8 cellular contexts compared by ENCODE assay signal in the genomic region with DNA sequence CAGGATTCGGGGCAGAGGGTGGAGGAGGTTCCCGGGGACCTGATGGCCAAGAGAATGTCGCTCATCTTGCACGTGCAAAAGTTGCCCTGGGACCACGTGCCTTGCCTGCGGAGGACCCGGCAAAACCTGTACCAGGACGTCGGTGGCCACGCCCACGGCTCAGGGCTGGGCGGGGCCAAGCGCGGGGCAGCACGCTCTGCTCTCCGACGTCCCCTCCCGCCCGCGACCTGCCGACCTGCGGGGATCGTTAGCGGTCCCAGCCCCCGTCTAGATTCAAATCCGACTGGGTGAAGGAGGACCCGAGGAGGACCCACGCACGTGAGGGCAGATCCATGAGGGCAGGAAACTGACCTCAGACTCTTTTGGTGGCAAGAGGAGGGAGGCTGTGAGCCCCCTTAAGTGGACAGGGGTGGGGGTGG. TPM values are rescaled to one million over a fixed set of nuclear protein-coding genes. Genes with fewer than 3 reads are reported as not detected.
A peak's percentile ranks its signal among the peaks of the same experiment; 100 is the strongest.
DNase-seq lines count a peak whose midpoint lies in the region; FAIRE-seq and TF ChIP-seq lines count a peak whose summit lies in the region.
"Had no signal": no experiment of that assay in that cellular context is flagged by ENCODE, and none has a peak within 500 bp of the region (broad histone marks: within the 10 kb centered on the region; RNA-seq: fewer than 3 reads in every experiment).

A gene with protein sequence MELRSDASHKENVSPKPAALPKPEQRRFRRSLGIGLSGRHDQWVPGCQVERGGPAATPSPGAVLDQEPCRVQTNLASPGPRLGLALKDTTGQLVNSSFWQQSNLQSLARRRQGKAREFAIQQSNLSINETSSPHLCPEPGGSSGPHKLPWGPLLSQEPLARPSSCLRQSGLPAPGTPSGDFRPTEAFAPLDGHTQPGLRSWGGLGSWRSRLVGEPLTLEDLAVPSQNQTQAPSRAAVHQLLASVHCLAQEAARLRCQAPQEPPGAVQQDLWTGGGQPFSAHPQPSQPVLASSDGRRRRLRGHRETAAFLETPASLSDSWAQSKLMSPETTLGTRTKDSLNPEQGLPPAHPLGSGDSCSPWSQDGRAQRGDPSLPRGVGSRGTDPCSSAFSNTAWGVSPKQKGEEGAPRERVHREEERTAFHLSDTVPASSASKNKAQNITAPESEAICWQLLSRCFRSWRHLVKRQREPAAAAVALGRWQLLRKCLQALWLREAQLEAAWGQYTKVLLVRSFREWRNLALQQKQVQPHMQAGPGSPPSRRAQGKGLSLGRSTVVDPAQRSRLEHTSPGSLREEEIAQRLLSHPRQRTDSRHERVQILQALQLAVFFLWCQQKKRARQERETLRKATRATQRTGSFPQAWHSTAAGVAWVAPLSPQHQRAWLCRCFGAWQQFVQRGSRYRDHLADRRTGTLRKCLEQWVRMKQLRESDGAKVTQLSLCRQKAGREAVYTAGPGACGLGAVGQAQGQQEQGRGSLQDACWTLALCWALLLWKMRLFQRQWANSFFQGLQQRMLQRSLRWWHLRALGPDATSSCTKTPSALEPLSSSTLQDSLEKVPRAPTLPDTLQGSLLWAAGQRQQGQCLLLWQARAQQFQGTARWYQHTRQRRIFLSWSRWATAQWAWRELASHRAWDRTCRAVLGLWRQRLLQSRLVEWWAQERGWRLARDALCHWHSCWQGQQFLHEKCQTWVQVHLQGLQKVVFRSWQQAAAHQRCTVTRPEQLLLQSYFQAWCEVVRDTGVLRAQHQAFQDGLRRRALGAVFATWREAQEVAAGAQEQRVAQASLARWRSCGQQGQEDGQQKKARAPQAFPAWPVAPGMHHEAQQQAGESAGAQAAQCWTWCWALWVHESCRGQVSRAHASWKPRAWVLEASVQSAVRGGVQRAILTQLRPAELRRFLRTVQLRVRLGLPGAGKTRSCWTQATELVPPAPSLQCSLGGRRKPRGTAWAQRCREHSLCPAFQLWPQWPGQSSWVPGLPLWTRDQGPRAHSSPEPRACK (N-terminal part only) (plus strand): TSS at position 206 of the 419 bp plus-strand sequence. CDS start 2,208 bp downstream, outside the sequence.

- H3K79me2 ChIP-seq in GM23248 (ENCODE audit: insufficient read depth) = no peaks in the 10 kb centered on the region

- H4K20me1 ChIP-seq in GM23248 (ENCODE audit: insufficient read depth) = no peaks in the 10 kb centered on the region

- no peak within 1 kb of the TSS for H2AFZ ChIP-seq in GM23248

- no peaks in the 10 kb centered on the region for H3K9me3 Mint-ChIP-seq in activated CD4-positive, alpha-beta T cell treated with anti-CD3 and anti-CD28 coated beads, Interleukin-2, amount 10 ng/mL, durations not matched to agents 7 days and 5 days

- H3K9ac ChIP-seq in GM23248 = no peak within 1 kb of the TSS

- H3K27me3 Mint-ChIP-seq in activated CD4-positive, alpha-beta T cell treated with anti-CD3 and anti-CD28 coated beads, Interleukin-2, amount 10 ng/mL, durations not matched to agents 7 days and 5 days = peaks cover 25% of the 10 kb centered on the region

- no peak for FAIRE-seq in D721Med (lab: Jason Lieb, UNC)
- FAIRE-seq: GM18507 had no signal

- no peak within 1 kb of the TSS for H3K4me3 ChIP-seq in GM23248

- H3K27me3 ChIP-seq in GM23248 (replicated peaks; ENCODE audit: insufficient read depth) = peaks cover 5% of the 10 kb centered on the region

- 14 to 20% methylated on average over 24 to 25 of the region's 29 CpGs for WGBS in GM23248 (ENCODE audit: low coverage in 1 of 2, low lambda C conversion rate in 2 of 2, missing lambda C conversion rate in 2 of 2), 2 experiments

- H3K4me2 ChIP-seq in GM23248 (ENCODE audit: unreplicated experiment) = no peak within 1 kb of the TSS

- POLR2A ChIA-PET in HEK293T (lab: Yijun Ruan, JAX) = no interaction called here
- POLR2A ChIA-PET in activated CD4-positive, alpha-beta T cell treated with anti-CD3 and anti-CD28 coated beads, Interleukin-2, amount 10 ng/mL, durations not matched to agents 7 days and 5 days (lab: Charles Lee) = no interaction called here

- no peak within 1 kb of the TSS for H3K4me3 Mint-ChIP-seq in activated CD4-positive, alpha-beta T cell treated with anti-CD3 and anti-CD28 coated beads, Interleukin-2, amount 10 ng/mL, durations not matched to agents 7 days and 5 days

- H3K27ac Mint-ChIP-seq in activated CD4-positive, alpha-beta T cell treated with anti-CD3 and anti-CD28 coated beads, Interleukin-2, amount 10 ng/mL, durations not matched to agents 7 days and 5 days = no peak within 1 kb of the TSS

- peaks cover 6% of the 10 kb centered on the region for H3K4me1 Mint-ChIP-seq in activated CD4-positive, alpha-beta T cell treated with anti-CD3 and anti-CD28 coated beads, Interleukin-2, amount 10 ng/mL, durations not matched to agents 7 days and 5 days

- H3K4me1 ChIP-seq in GM23248 (ENCODE audit: insufficient read depth) = no peaks in the 10 kb centered on the region

- peak; percentile 79 for DNase-seq in HEK293T (ENCODE audit: extremely low spot score)
- peak; percentile 29 for DNase-seq in activated CD4-positive, alpha-beta T cell treated with anti-CD3 and anti-CD28 coated beads, Interleukin-2, amount 10 ng/mL, durations not matched to agents 7 days and 5 days
- DNase-seq in germinal center (ENCODE audit: low spot score) = peak; percentile 52
- DNase-seq in stimulated activated CD4-positive, alpha-beta T cell treated with anti-CD3 and anti-CD28 coated beads, Interleukin-1b, Interleukin-23, amount 100 ng/mL, for 48 hours = peak; percentile 30
- no peak for DNase-seq in D721Med (ENCODE audit: insufficient read length, low spot score)
- no peak for DNase-seq in GM23248
- no peak for DNase-seq in globus pallidus (ENCODE audit: low spot score)

- H3K9me2 ChIP-seq in GM23248 (ENCODE audit: insufficient read depth) = no peaks in the 10 kb centered on the region

- no peak for TF ChIP-seq CTCF in D721Med (IDR thresholded peaks at IDR 0.05; ENCODE audit: insufficient read depth, missing control alignments)

- H3F3A ChIP-seq in GM23248 (ENCODE audit: insufficient read depth) = no peaks in the 10 kb centered on the region

- in situ Hi-C loops in GM23248 (cut with MboI) = no loop called here

- no peak within 1 kb of the TSS for H3K27ac ChIP-seq in GM23248

- H3K36me3 ChIP-seq in GM23248 (ENCODE audit: low read depth) = no peaks in the 10 kb centered on the region

- no peaks in the 10 kb centered on the region for H3K9me3 ChIP-seq in GM23248 (ENCODE audit: low read depth)

- CTCF ChIA-PET in HEK293T (lab: Yijun Ruan, JAX) = interaction anchor here (0.6 kb wide), 1 partner anchor 140 kb away, joined by 3 read pairs; no protein-coding TSS in a partner anchor
- CTCF ChIA-PET in activated CD4-positive, alpha-beta T cell treated with anti-CD3 and anti-CD28 coated beads, Interleukin-2, amount 10 ng/mL, durations not matched to agents 7 days and 5 days (lab: Charles Lee) = no interaction called here

- H3K36me3 Mint-ChIP-seq in activated CD4-positive, alpha-beta T cell treated with anti-CD3 and anti-CD28 coated beads, Interleukin-2, amount 10 ng/mL, durations not matched to agents 7 days and 5 days (ENCODE audit: low read depth) = no peaks in the 10 kb centered on the region

TF ChIP-seq in HEK293T, 16 proteins besides CTCF, POLR2A, EP300 and RAD21:
- TF ChIP-seq ARNT (IDR thresholded peaks at IDR 0.05) (no peak), FOXA1 (IDR thresholded peaks at IDR 0.05) (no peak), ZNF384 (IDR thresholded peaks at IDR 0.05) (no peak), L3MBTL2 (conservative IDR thresholded peaks at IDR 0.05) (peak; percentile 86)

RNA-seq across cellular contexts. Expression of the gene that starts here (rescaled TPM):
- total RNA-seq in activated CD4-positive, alpha-beta T cell treated with anti-CD3 and anti-CD28 coated beads, Interleukin-2, amount 10 ng/mL, durations not matched to agents 7 days and 5 days = not detected
- total RNA-seq in GM23248 (2014; rRNA removed; shearing (Covaris generic)) = not detected in 2 replicates
- 0.43 TPM in 1 of 2 replicates, not detected in the other for polyA plus RNA-seq in GM23248 (2016; fragmentation: Nextera tagmentation; extraction: Ambion mirVana)

Comparison
In these comparisons a context has a peak if more than half of its experiments do, and no peak if none do; other contexts are left out.
1. Peak in DNase-seq in activated CD4-positive, alpha-beta T cell treated with anti-CD3 and anti-CD28 coated beads, Interleukin-2, amount 10 ng/mL, durations not matched to agents 7 days and 5 days; RNA of the gene not detected or under 1 TPM.
2. DNase-seq: peak in HEK293T (single experiment), germinal center (single experiment) and stimulated activated CD4-positive, alpha-beta T cell treated with anti-CD3 and anti-CD28 coated beads, Interleukin-1b, Interleukin-23, amount 100 ng/mL, for 48 hours (single experiment); none in D721Med (single experiment), GM23248 (single experiment) and globus pallidus (single experiment).